20 cellular contexts compared by ENCODE assay signal in the genomic region with DNA sequence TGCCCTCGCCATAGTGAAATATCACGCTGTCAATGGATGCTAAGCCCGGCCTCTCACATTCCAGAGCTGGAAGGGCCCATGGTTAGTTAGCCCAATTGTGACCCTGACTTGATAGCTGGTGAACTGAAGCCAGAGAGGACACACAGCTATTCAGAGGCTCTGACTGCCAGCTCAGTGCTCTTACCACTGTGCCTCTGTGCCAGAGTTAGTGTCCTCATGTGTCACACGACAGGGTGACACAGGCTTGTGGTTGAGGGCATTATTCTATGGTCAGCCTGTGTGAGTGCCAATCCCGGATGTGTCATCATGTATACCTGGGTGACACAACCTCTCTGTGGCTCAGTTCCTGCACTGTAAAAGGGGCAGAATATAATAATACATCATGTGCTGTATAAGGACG. TPM values are rescaled to one million over a fixed set of nuclear protein-coding genes. Genes with fewer than 3 reads are reported as not detected.
DNase-seq lines count a peak whose midpoint lies in the region; ATAC-seq and TF ChIP-seq lines count a peak whose summit lies in the region.
"Had no signal": no experiment of that assay in that cellular context is flagged by ENCODE, and none has a peak within 500 bp of the region (broad histone marks: within the 10 kb centered on the region; RNA-seq: fewer than 3 reads in every experiment).

No MANE protein-coding gene starts in this region.

- POLR2A ChIA-PET in activated CD4-positive, alpha-beta memory T cell treated with anti-CD3 and anti-CD28 coated beads for 36 hours (lab: Charles Lee), result interaction anchor here (1.4 kb wide), 1 partner anchor 71 kb away, joined by 3 read pairs; a partner anchor contains a TSS
- POLR2A ChIA-PET in activated CD4-positive, alpha-beta memory T cell treated with anti-CD3 and anti-CD28 coated beads, Interleukin-2, amount 10 ng/mL, durations not matched to agents 7 days and 5 days (lab: Charles Lee), result interaction anchor here (0.6 to 1.8 kb wide), 3 partner anchors 11 to 257 kb away, joined by 3 to 4 read pairs (median 4); a partner anchor contains a TSS

- H3K4me2 ChIP-seq in mammary epithelial cell (ENCODE audit: insufficient read depth, low read depth, low read length), result no peak overlapping the region

- H2AFZ ChIP-seq in mammary epithelial cell (ENCODE audit: low read depth, low read length), result no peak overlapping the region

- no peaks in the 10 kb centered on the region for H3K27me3 ChIP-seq in mammary epithelial cell (ENCODE audit: insufficient read depth, low read length)
- H3K27me3 ChIP-seq in gastrocnemius medialis, result peaks cover 3 to 10% (median 6%) of the 10 kb centered on the region in 3 donors

- no TSS peak for BruUV-seq in mammary epithelial cell (replicated peaks; lab: Mats Ljungman, UMichigan)

- no peaks in the 10 kb centered on the region for H4K20me1 ChIP-seq in mammary epithelial cell (ENCODE audit: insufficient read depth, low read length)

- no peak overlapping the region for H3K4me3 ChIP-seq in mammary epithelial cell (replicated peaks in 1 of 3; ENCODE audit: insufficient read depth in 1 of 3, low read depth in 2 of 3, low read length in 3 of 3)
- H3K4me3 ChIP-seq in gastrocnemius medialis, result no peak overlapping the region
- H3K4me3 ChIP-seq: colonic mucosa, sigmoid colon had no signal

- DNase-seq in activated CD4-positive, alpha-beta memory T cell treated with anti-CD3 and anti-CD28 coated beads for 36 hours, result peak; percentile 60
- no peak for DNase-seq in activated CD4-positive, alpha-beta memory T cell treated with anti-CD3 and anti-CD28 coated beads, Interleukin-2, amount 10 ng/mL, durations not matched to agents 7 days and 5 days
- DNase-seq in M059J (ENCODE audit: low read depth) (peak; percentile 67), mammary epithelial cell (peak; percentile 58), gastrocnemius medialis (peak; percentile 90 to 96), DMS 273 treated with DMSO at 0.1 percent for 48 hours (lab: John Stamatoyannopoulos, UW) (no peak), NCI-H524 treated with DMSO at 0.1 percent for 48 hours (lab: John Stamatoyannopoulos, UW) (no peak), NCI-H2029 (lab: John Stamatoyannopoulos, UW) (no peak)
- DNase-seq: ACHN; aorta; CD4-positive, alpha-beta memory T cell; colonic mucosa; glutamatergic neuron; NCI-H2081; NCI-H69; SHP77; sigmoid colon; stimulated activated CD4-positive, alpha-beta T cell treated with anti-CD3 and anti-CD28 coated beads, Interleukin-4, amount 100 ng/mL, for 24 hours had no signal

- no peak overlapping the region for H3K27ac Mint-ChIP-seq in activated CD4-positive, alpha-beta memory T cell treated with anti-CD3 and anti-CD28 coated beads for 36 hours
- H3K27ac Mint-ChIP-seq in activated CD4-positive, alpha-beta memory T cell treated with anti-CD3 and anti-CD28 coated beads, Interleukin-2, amount 10 ng/mL, durations not matched to agents 7 days and 5 days, result no peak overlapping the region
- H3K27ac Mint-ChIP-seq: T-helper 2 cell treated with Interferon-gamma antibody and Interleukin-4, amounts not matched to agents 5 μg/mL and 100 μg/mL, for 36 hours; type B pancreatic cell had no signal

- TF ChIP-seq CTCF in mammary epithelial cell (conservative IDR thresholded peaks at IDR 0.05 in 1 of 2, IDR thresholded peaks at IDR 0.05 in 1 of 2; ENCODE audit: extremely low read depth in 1 of 2, insufficient read depth in 1 of 2, low read depth in 1 of 2, low read length in 2 of 2) (no peak), gastrocnemius medialis (IDR thresholded peaks at IDR 0.05 in 4 of 5, conservative IDR thresholded peaks at IDR 0.05 in 1 of 5) (peak in 1 of 5 experiments; percentile 16)

- ATAC-seq in gastrocnemius medialis, result peak; percentile 62 to 67

- peaks cover 38% of the 10 kb centered on the region for H3K4me1 ChIP-seq in mammary epithelial cell (ENCODE audit: insufficient read depth, low read length)
- H3K4me1 ChIP-seq in gastrocnemius medialis, result peaks cover 32 to 34% of the 10 kb centered on the region in 2 donors

- H3K27me3 Mint-ChIP-seq in activated CD4-positive, alpha-beta memory T cell treated with anti-CD3 and anti-CD28 coated beads for 36 hours, result peaks cover 5% of the 10 kb centered on the region
- peaks cover 11% of the 10 kb centered on the region for H3K27me3 Mint-ChIP-seq in activated CD4-positive, alpha-beta memory T cell treated with anti-CD3 and anti-CD28 coated beads, Interleukin-2, amount 10 ng/mL, durations not matched to agents 7 days and 5 days

- dilution Hi-C loops in mammary epithelial cell (cut with HindIII; ENCODE audit: low sequenced_read_pairs), result no loop called here

- H3K36me3 Mint-ChIP-seq in activated CD4-positive, alpha-beta memory T cell treated with anti-CD3 and anti-CD28 coated beads for 36 hours, result no peaks in the 10 kb centered on the region
- peaks cover 5% of the 10 kb centered on the region for H3K36me3 Mint-ChIP-seq in activated CD4-positive, alpha-beta memory T cell treated with anti-CD3 and anti-CD28 coated beads, Interleukin-2, amount 10 ng/mL, durations not matched to agents 7 days and 5 days (ENCODE audit: low read depth)
- H3K36me3 Mint-ChIP-seq: type B pancreatic cell had no signal

- WGBS in mammary epithelial cell (ENCODE audit: low coverage, missing lambda C conversion rate), result 65% methylated on average over 6 of the region's 6 CpGs

- H3K27ac ChIP-seq in mammary epithelial cell (ENCODE audit: insufficient read depth, low read depth, low read length) (no peak overlapping the region), gastrocnemius medialis (peak overlapping the region; percentile 89 to 94 (median 91))
- H3K27ac ChIP-seq: colonic mucosa, sigmoid colon had no signal

- H3K4me3 Mint-ChIP-seq in activated CD4-positive, alpha-beta memory T cell treated with anti-CD3 and anti-CD28 coated beads for 36 hours, result no peak overlapping the region
- no peak overlapping the region for H3K4me3 Mint-ChIP-seq in activated CD4-positive, alpha-beta memory T cell treated with anti-CD3 and anti-CD28 coated beads, Interleukin-2, amount 10 ng/mL, durations not matched to agents 7 days and 5 days
- H3K4me3 Mint-ChIP-seq: T-helper 2 cell treated with Interferon-gamma antibody and Interleukin-4, amounts not matched to agents 5 μg/mL and 100 μg/mL, for 36 hours; type B pancreatic cell had no signal

- H3K9me3 Mint-ChIP-seq in activated CD4-positive, alpha-beta memory T cell treated with anti-CD3 and anti-CD28 coated beads for 36 hours, result no peaks in the 10 kb centered on the region
- H3K9me3 Mint-ChIP-seq in activated CD4-positive, alpha-beta memory T cell treated with anti-CD3 and anti-CD28 coated beads, Interleukin-2, amount 10 ng/mL, durations not matched to agents 7 days and 5 days, result no peaks in the 10 kb centered on the region
- H3K9me3 Mint-ChIP-seq: CD4-positive, alpha-beta memory T cell; T-helper 2 cell treated with Interferon-gamma antibody and Interleukin-4, amounts not matched to agents 5 μg/mL and 100 μg/mL, for 36 hours; type B pancreatic cell had no signal

- TF ChIP-seq POLR2A in gastrocnemius medialis (IDR thresholded peaks at IDR 0.05), result no peak

- H3K9me3 ChIP-seq in mammary epithelial cell (replicated peaks; ENCODE audit: insufficient read depth, low read length) (no peaks in the 10 kb centered on the region), gastrocnemius medialis (no peaks in the 10 kb centered on the region)
- H3K9me3 ChIP-seq: colonic mucosa, sigmoid colon had no signal

- intact Hi-C loops in activated CD4-positive, alpha-beta memory T cell treated with anti-CD3 and anti-CD28 coated beads for 36 hours (cut with micrococcal nuclease), result loop anchor here (5.0 kb wide), 1 partner anchor 38 kb away; no protein-coding TSS in a partner anchor
- intact Hi-C loops in mammary epithelial cell (cut with micrococcal nuclease) (loop anchor here (5.0 kb wide), 1 partner anchor 73 kb away; a partner anchor contains a TSS), gastrocnemius medialis (cut with DNase I; ENCODE audit: low total_unique reads) (loop anchor here (1.0 to 5.0 kb wide), 5 partner anchors 12 to 382 kb away; a partner anchor contains a TSS)

- in situ Hi-C loops in mammary epithelial cell (cut with MboI; ENCODE audit: low sequenced_read_pairs in 2 of 2) (no loop called here), gastrocnemius medialis (cut with MboI; ENCODE audit: low sequenced_read_pairs in 4 of 4) (loop anchor here in 3 of 4 donors (5.0 to 25.0 kb wide), 2 partner anchors 73 to 268 kb away; a partner anchor contains a TSS)

- no peak overlapping the region for H3K9ac ChIP-seq in mammary epithelial cell (ENCODE audit: insufficient read depth, low read length)

- CTCF ChIA-PET in activated CD4-positive, alpha-beta memory T cell treated with anti-CD3 and anti-CD28 coated beads for 36 hours (lab: Charles Lee), result interaction anchor here (3.1 kb wide), 1 partner anchor 22 kb away, joined by 16 read pairs; no protein-coding TSS in a partner anchor
- CTCF ChIA-PET in activated CD4-positive, alpha-beta memory T cell treated with anti-CD3 and anti-CD28 coated beads, Interleukin-2, amount 10 ng/mL, durations not matched to agents 7 days and 5 days (lab: Charles Lee), result no interaction called here
- CTCF ChIA-PET in mammary epithelial cell (lab: Charles Lee; ENCODE audit: low non-redundant PET), result no interaction called here

- H3K36me3 ChIP-seq in mammary epithelial cell (ENCODE audit: insufficient read depth, low read length) (no peaks in the 10 kb centered on the region), gastrocnemius medialis (no peaks in the 10 kb centered on the region)
- H3K36me3 ChIP-seq: colonic mucosa, sigmoid colon had no signal

- H3K79me2 ChIP-seq in mammary epithelial cell (ENCODE audit: insufficient read depth, low read length), result peaks cover 10% of the 10 kb centered on the region

- peaks cover 31% of the 10 kb centered on the region for H3K4me1 Mint-ChIP-seq in activated CD4-positive, alpha-beta memory T cell treated with anti-CD3 and anti-CD28 coated beads for 36 hours (ENCODE audit: low read depth)
- peaks cover 41% of the 10 kb centered on the region for H3K4me1 Mint-ChIP-seq in activated CD4-positive, alpha-beta memory T cell treated with anti-CD3 and anti-CD28 coated beads, Interleukin-2, amount 10 ng/mL, durations not matched to agents 7 days and 5 days

RNA-seq across cellular contexts. Expression of a gene that starts 2.5 kb away (rescaled TPM):
- total RNA-seq in activated CD4-positive, alpha-beta memory T cell treated with anti-CD3 and anti-CD28 coated beads for 36 hours, result 10 to 100 TPM; 31.9 to 38.1 TPM
- total RNA-seq in activated CD4-positive, alpha-beta memory T cell treated with anti-CD3 and anti-CD28 coated beads, Interleukin-2, amount 10 ng/mL, durations not matched to agents 7 days and 5 days, result 10 to 100 TPM; 28.4 to 33.1 TPM
- total RNA-seq in M059J (2014; rRNA removed; shearing (Covaris generic)), result 200 and 232 TPM in 2 replicates
- 100 to 1,000 TPM in 1 of 2 donors, 10 to 100 TPM in 1; 85.4 to 591 TPM for total RNA-seq in mammary epithelial cell
- polyA plus RNA-seq in mammary epithelial cell, result 1,069 TPM
- 517 TPM for polyA minus RNA-seq in mammary epithelial cell
- total RNA-seq in gastrocnemius medialis, result over 10,000 TPM in 1 of 4 donors, 1,000 to 10,000 TPM in 3; 3,871 to 10,589 (median 6,239) TPM

RNA-seq across cellular contexts. Expression of a gene that starts 10.2 kb away (rescaled TPM):
- under 1 TPM in 1 of 2 experiments, not detected in 1; 0.70 TPM for total RNA-seq in activated CD4-positive, alpha-beta memory T cell treated with anti-CD3 and anti-CD28 coated beads for 36 hours
- total RNA-seq in activated CD4-positive, alpha-beta memory T cell treated with anti-CD3 and anti-CD28 coated beads, Interleukin-2, amount 10 ng/mL, durations not matched to agents 7 days and 5 days, result not detected
- not detected in 2 replicates for total RNA-seq in M059J (2014; rRNA removed; shearing (Covaris generic))
- total RNA-seq in mammary epithelial cell (not detected), gastrocnemius medialis (not detected)
- not detected for polyA plus RNA-seq in mammary epithelial cell
- not detected for polyA minus RNA-seq in mammary epithelial cell
- total RNA-seq: sigmoid colon had no signal
- polyA plus RNA-seq: CD4-positive, alpha-beta memory T cell had no signal

RNA-seq across cellular contexts. Expression of a gene that starts 11.9 kb away (rescaled TPM):
- total RNA-seq in activated CD4-positive, alpha-beta memory T cell treated with anti-CD3 and anti-CD28 coated beads for 36 hours, result 1 to 10 TPM; 5.0 to 5.8 TPM
- total RNA-seq in activated CD4-positive, alpha-beta memory T cell treated with anti-CD3 and anti-CD28 coated beads, Interleukin-2, amount 10 ng/mL, durations not matched to agents 7 days and 5 days, result 1 to 10 TPM; 2.2 to 2.9 TPM
- total RNA-seq in M059J (2014; rRNA removed; shearing (Covaris generic)), result 2.9 and 6.1 TPM in 2 replicates
- total RNA-seq in mammary epithelial cell (1 to 10 TPM in 1 of 2 donors, under 1 TPM in 1; 0.92 to 2.3 TPM), gastrocnemius medialis (1 to 10 TPM in 2 of 4 donors, not detected in 2; 3.5 to 4.6 TPM)
- polyA plus RNA-seq in mammary epithelial cell, result 3.9 TPM
- polyA minus RNA-seq in mammary epithelial cell, result not detected
- total RNA-seq: CD4-positive, alpha-beta memory T cell had no signal

RNA-seq across cellular contexts. Expression of a gene that starts 22.1 kb away (rescaled TPM):
- total RNA-seq in activated CD4-positive, alpha-beta memory T cell treated with anti-CD3 and anti-CD28 coated beads for 36 hours, result 1 to 10 TPM; 8.5 to 9.2 TPM
- total RNA-seq in activated CD4-positive, alpha-beta memory T cell treated with anti-CD3 and anti-CD28 coated beads, Interleukin-2, amount 10 ng/mL, durations not matched to agents 7 days and 5 days, result 10 to 100 TPM; 15.8 to 16.4 TPM
- 12.8 and 13.0 TPM in 2 replicates for total RNA-seq in M059J (2014; rRNA removed; shearing (Covaris generic))
- total RNA-seq in mammary epithelial cell (1 to 10 TPM; 4.2 to 8.6 TPM), gastrocnemius medialis (1 to 10 TPM in 1 of 4 donors, not detected in 3; 3.2 TPM)
- polyA plus RNA-seq in mammary epithelial cell, result 7.1 TPM
- polyA minus RNA-seq in mammary epithelial cell, result not detected

RNA-seq across cellular contexts. Expression of a gene that starts 28.1 kb away (rescaled TPM):
- not detected for total RNA-seq in activated CD4-positive, alpha-beta memory T cell treated with anti-CD3 and anti-CD28 coated beads for 36 hours
- not detected for total RNA-seq in activated CD4-positive, alpha-beta memory T cell treated with anti-CD3 and anti-CD28 coated beads, Interleukin-2, amount 10 ng/mL, durations not matched to agents 7 days and 5 days
- total RNA-seq in M059J (2014; rRNA removed; shearing (Covaris generic)), result not detected in 2 replicates
- not detected for total RNA-seq in mammary epithelial cell
- polyA plus RNA-seq in mammary epithelial cell, result not detected
- not detected for polyA minus RNA-seq in mammary epithelial cell
- not detected for total RNA-seq in gastrocnemius medialis
- total RNA-seq: aorta; CD4-positive, alpha-beta memory T cell; colonic mucosa; sigmoid colon had no signal
- polyA plus RNA-seq: aorta; CD4-positive, alpha-beta memory T cell; sigmoid colon had no signal

Comparison
In these comparisons a context has a peak if more than half of its experiments do, and no peak if none do; other contexts are left out.
1. DNase-seq: peak in activated CD4-positive, alpha-beta memory T cell treated with anti-CD3 and anti-CD28 coated beads for 36 hours (single experiment), M059J (single experiment), mammary epithelial cell (single experiment) and gastrocnemius medialis (2 of 2); none in activated CD4-positive, alpha-beta memory T cell treated with anti-CD3 and anti-CD28 coated beads, Interleukin-2, amount 10 ng/mL, durations not matched to agents 7 days and 5 days (single experiment), DMS 273 treated with DMSO at 0.1 percent for 48 hours (single experiment), NCI-H524 treated with DMSO at 0.1 percent for 48 hours (single experiment) and NCI-H2029 (single experiment).
2. RNA of a gene that starts 2.5 kb away (total RNA-seq): 3,871 to 10,589 TPM in gastrocnemius medialis; 85.4 to 591 TPM in mammary epithelial cell, 200 to 232 TPM in M059J, 31.9 to 38.1 TPM in activated CD4-positive, alpha-beta memory T cell treated with anti-CD3 and anti-CD28 coated beads for 36 hours and 28.4 to 33.1 TPM in activated CD4-positive, alpha-beta memory T cell treated with anti-CD3 and anti-CD28 coated beads, Interleukin-2, amount 10 ng/mL, durations not matched to agents 7 days and 5 days; every median in the first group is over 4 times any median in the second.
3. in situ Hi-C loops: an anchor here in gastrocnemius medialis (5.0 to 25.0 kb wide); none called in mammary epithelial cell.